8 cellular contexts compared by ENCODE assay signal in genomic region chr13:42048625-42049453, GRCh38. TPM values are rescaled to one million over a fixed set of nuclear protein-coding genes. Genes with fewer than 3 reads are reported as not detected.
DNase-seq lines count a peak whose midpoint lies in the region; ATAC-seq and TF ChIP-seq lines count a peak whose summit lies in the region.

A gene with protein sequence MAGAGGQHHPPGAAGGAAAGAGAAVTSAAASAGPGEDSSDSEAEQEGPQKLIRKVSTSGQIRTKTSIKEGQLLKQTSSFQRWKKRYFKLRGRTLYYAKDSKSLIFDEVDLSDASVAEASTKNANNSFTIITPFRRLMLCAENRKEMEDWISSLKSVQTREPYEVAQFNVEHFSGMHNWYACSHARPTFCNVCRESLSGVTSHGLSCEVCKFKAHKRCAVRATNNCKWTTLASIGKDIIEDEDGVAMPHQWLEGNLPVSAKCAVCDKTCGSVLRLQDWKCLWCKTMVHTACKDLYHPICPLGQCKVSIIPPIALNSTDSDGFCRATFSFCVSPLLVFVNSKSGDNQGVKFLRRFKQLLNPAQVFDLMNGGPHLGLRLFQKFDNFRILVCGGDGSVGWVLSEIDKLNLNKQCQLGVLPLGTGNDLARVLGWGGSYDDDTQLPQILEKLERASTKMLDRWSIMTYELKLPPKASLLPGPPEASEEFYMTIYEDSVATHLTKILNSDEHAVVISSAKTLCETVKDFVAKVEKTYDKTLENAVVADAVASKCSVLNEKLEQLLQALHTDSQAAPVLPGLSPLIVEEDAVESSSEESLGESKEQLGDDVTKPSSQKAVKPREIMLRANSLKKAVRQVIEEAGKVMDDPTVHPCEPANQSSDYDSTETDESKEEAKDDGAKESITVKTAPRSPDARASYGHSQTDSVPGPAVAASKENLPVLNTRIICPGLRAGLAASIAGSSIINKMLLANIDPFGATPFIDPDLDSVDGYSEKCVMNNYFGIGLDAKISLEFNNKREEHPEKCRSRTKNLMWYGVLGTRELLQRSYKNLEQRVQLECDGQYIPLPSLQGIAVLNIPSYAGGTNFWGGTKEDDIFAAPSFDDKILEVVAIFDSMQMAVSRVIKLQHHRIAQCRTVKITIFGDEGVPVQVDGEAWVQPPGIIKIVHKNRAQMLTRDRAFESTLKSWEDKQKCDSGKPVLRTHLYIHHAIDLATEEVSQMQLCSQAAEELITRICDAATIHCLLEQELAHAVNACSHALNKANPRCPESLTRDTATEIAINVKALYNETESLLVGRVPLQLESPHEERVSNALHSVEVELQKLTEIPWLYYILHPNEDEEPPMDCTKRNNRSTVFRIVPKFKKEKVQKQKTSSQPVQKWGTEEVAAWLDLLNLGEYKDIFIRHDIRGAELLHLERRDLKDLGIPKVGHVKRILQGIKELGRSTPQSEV (plus strand): TSS chr13:42048648. CDS start chr13:42048774, 126 bp downstream.

- peak within 1 kb of the TSS; percentile 88 for H3K27ac Mint-ChIP-seq in activated T-cell treated with anti-CD3 and anti-CD28 coated beads, Interleukin-2, amount 50 U/mL, for 24 hours

- H3K4me2 ChIP-seq in OCI-LY3 (ENCODE audit: low read length), result peak within 1 kb of the TSS; percentile 98

- ATAC-seq in HG03439 (IDR thresholded peaks at IDR 0.05; ENCODE audit: unreplicated experiment), result peak; percentile 54

- DNase-seq in GM19238 (ENCODE audit: insufficient read length, low spot score) (peak; percentile 76), erythroblast (lab: John Stamatoyannopoulos, UW) (peak; percentile 67 to 75), mucosa of gallbladder (ENCODE audit: low spot score) (peak; percentile 81)
- peak; percentile 82 for DNase-seq in activated T-cell treated with anti-CD3 and anti-CD28 coated beads, Interleukin-2, amount 50 U/mL, for 24 hours
- DNase-seq in stimulated activated naive CD4-positive, alpha-beta T cell treated with Interleukin-2 at 50 U/mL for 16 hours (lab: John Stamatoyannopoulos, UW), result peak; percentile 75

- peaks cover 10% of the 10 kb centered on the region for H3K27me3 ChIP-seq in OCI-LY3 (ENCODE audit: low read depth, low read length)

- H3K4me1 ChIP-seq in OCI-LY3 (ENCODE audit: low read length), result peaks cover 13% of the 10 kb centered on the region; the same call in 1 of the 2 replicates

- H3K9ac ChIP-seq in OCI-LY3 (ENCODE audit: low read length), result peak within 1 kb of the TSS; percentile 82

- H3K27me3 Mint-ChIP-seq in activated T-cell treated with anti-CD3 and anti-CD28 coated beads, Interleukin-2, amount 50 U/mL, for 24 hours, result peaks cover 4% of the 10 kb centered on the region

- peak within 1 kb of the TSS; percentile 86 for H3K4me3 Mint-ChIP-seq in activated T-cell treated with anti-CD3 and anti-CD28 coated beads, Interleukin-2, amount 50 U/mL, for 24 hours

- peaks cover 3% of the 10 kb centered on the region; the same call in 1 of the 2 replicates for H3K79me2 ChIP-seq in OCI-LY3 (ENCODE audit: low read length)

- H4K20me1 ChIP-seq in OCI-LY3 (ENCODE audit: insufficient read depth, low read length), result 0 out of 2 replicates have a peak, but pooled peaks cover 6% of the 10 kb centered on the region

- H3K27ac ChIP-seq in C4-2B, result peak within 1 kb of the TSS; percentile 88
- no peak within 1 kb of the TSS for H3K27ac ChIP-seq in OCI-LY3 (ENCODE audit: low read length)

- peaks cover 38% of the 10 kb centered on the region for H3K4me1 Mint-ChIP-seq in activated T-cell treated with anti-CD3 and anti-CD28 coated beads, Interleukin-2, amount 50 U/mL, for 24 hours (ENCODE audit: low read depth)

- peak within 1 kb of the TSS; percentile 72 for H2AFZ ChIP-seq in OCI-LY3 (ENCODE audit: low read depth, low read length)

- peak within 1 kb of the TSS; percentile 87 for H3K4me3 ChIP-seq in OCI-LY3 (ENCODE audit: low read length)

- no peak for TF ChIP-seq POLR2A in erythroblast (IDR thresholded peaks at IDR 0.05; ENCODE audit: low read length)

- no peaks in the 10 kb centered on the region for H3K9me3 ChIP-seq in OCI-LY3 (ENCODE audit: insufficient read depth, low read length)

- H3K36me3 ChIP-seq in OCI-LY3 (replicated peaks; ENCODE audit: low read depth, low read length), result no peaks in the 10 kb centered on the region

- H3K9me3 Mint-ChIP-seq in activated T-cell treated with anti-CD3 and anti-CD28 coated beads, Interleukin-2, amount 50 U/mL, for 24 hours, result no peaks in the 10 kb centered on the region

- peaks cover 14% of the 10 kb centered on the region for H3K36me3 Mint-ChIP-seq in activated T-cell treated with anti-CD3 and anti-CD28 coated beads, Interleukin-2, amount 50 U/mL, for 24 hours (ENCODE audit: low read depth)

- TF ChIP-seq CTCF in C4-2B (conservative IDR thresholded peaks at IDR 0.05) (peak; percentile 36), OCI-LY3 (IDR thresholded peaks at IDR 0.05; ENCODE audit: low read depth, low read length) (peak; percentile 11; the same call in 1 of the 2 replicates)

RNA-seq across cellular contexts. Expression of the gene that starts here (rescaled TPM):
- total RNA-seq in mucosa of gallbladder, result 16.8 TPM
